8 cellular contexts compared by ENCODE assay signal in genomic region chr2:96022701-96023522, GRCh38. TPM values are rescaled to one million over a fixed set of nuclear protein-coding genes. Genes with fewer than 3 reads are reported as not detected.
DNase-seq lines count a peak whose midpoint lies in the region; ATAC-seq and TF ChIP-seq lines count a peak whose summit lies in the region.
"Not testable (repeated sequence)": the region's sequence is repeated elsewhere in the genome, so short reads cannot be mapped to it uniquely, and the experiment has no call there.

No MANE protein-coding gene starts in this region.

- intact Hi-C loops in PC-3 (cut with micrococcal nuclease) = not testable (repeated sequence)
- intact Hi-C loops in dorsolateral prefrontal cortex (cut with DNase I) (loop anchor here (10.0 kb wide), 2 partner anchors 52 to 152 kb away; no protein-coding TSS in a partner anchor), upper lobe of right lung (cut with DNase I) (loop anchor here (10.0 kb wide), 1 partner anchor 92 kb away; the partner anchor contains the start of gene ADRA2B)

- peak; percentile 85 for DNase-seq in PC-3
- DNase-seq in activated T-cell treated with anti-CD3 and anti-CD28 coated beads for 24 hours (ENCODE audit: low read depth) = peak; percentile 51
- peak; percentile 85 to 91 (median 90) for DNase-seq in dorsolateral prefrontal cortex
- DNase-seq in kidney tubule cell (ENCODE audit: low spot score) = peak; percentile 79
- DNase-seq in upper lobe of right lung = peak; percentile 90

- H3K9me2 ChIP-seq in PC-3 (replicated peaks; ENCODE audit: low read length) = not testable (repeated sequence)

- not testable (repeated sequence) for H4K20me1 ChIP-seq in PC-3 (ENCODE audit: low read length)

- H3K9me3 ChIP-seq in PC-3 (ENCODE audit: low read length); skeletal muscle satellite cell (replicated peaks; ENCODE audit: low read length); upper lobe of right lung: not testable (repeated sequence)

- BruUV-seq in PC-3 (replicated peaks; lab: Mats Ljungman, UMichigan) = not testable (repeated sequence)

- H3K79me2 ChIP-seq in PC-3 (ENCODE audit: low read length) = not testable (repeated sequence)

- not testable (repeated sequence) for H3K27ac ChIP-seq in PC-3 (ENCODE audit: low read length); upper lobe of right lung
- H3K27ac ChIP-seq in dorsolateral prefrontal cortex = peak overlapping the region in 50 of 59 donors; percentile 1 to 86 (median 64)

- CTCF ChIA-PET in PC-3 (lab: Charles Lee) = interaction anchor here (0.6 to 1.2 kb wide), 5 partner anchors 31 to 509 kb away, joined by 3 to 11 read pairs (median 6); partner anchors contain the start of gene ADRA2B

- not testable (repeated sequence) for H3F3A ChIP-seq in PC-3 (ENCODE audit: low read length, unreplicated experiment)

- H3K36me3 ChIP-seq in PC-3 (ENCODE audit: low read depth, low read length); skeletal muscle satellite cell (ENCODE audit: insufficient read depth, low read length); upper lobe of right lung: not testable (repeated sequence)

- POLR2A ChIA-PET in PC-3 (lab: Charles Lee; ENCODE audit: unreplicated experiment) = not testable (repeated sequence)

- H3K9ac ChIP-seq in PC-3 (ENCODE audit: low read length); skeletal muscle satellite cell (ENCODE audit: low read depth, low read length): not testable (repeated sequence)

- TF ChIP-seq CTCF in GM12872 (IDR thresholded peaks at IDR 0.05; ENCODE audit: insufficient read depth, low read depth, low read length) (peak; percentile 86), PC-3 (conservative IDR thresholded peaks at IDR 0.05; ENCODE audit: low read depth, low read length) (peak; percentile 70), dorsolateral prefrontal cortex (IDR thresholded peaks at IDR 0.05 in 54 of 56, conservative IDR thresholded peaks at IDR 0.05 in 2 of 56; ENCODE audit: low read depth in 1 of 56, partially characterized antibody in 56 of 56) (peak; percentile 52 to 92 (median 84)), upper lobe of right lung (IDR thresholded peaks at IDR 0.05) (peak; percentile 77)

- not testable (repeated sequence) for H3K4me1 ChIP-seq in PC-3 (ENCODE audit: insufficient read depth, low read length); skeletal muscle satellite cell (ENCODE audit: control insufficient read depth, insufficient read depth, low read length); upper lobe of right lung

- not testable (repeated sequence) for H2AFZ ChIP-seq in PC-3 (ENCODE audit: low read length)

- not testable (repeated sequence) for H3K27me3 ChIP-seq in PC-3 (ENCODE audit: low read length); dorsolateral prefrontal cortex; skeletal muscle satellite cell (ENCODE audit: control insufficient read depth, insufficient read depth, low read length); upper lobe of right lung

- H3K4me2 ChIP-seq in PC-3 (ENCODE audit: low read length) = not testable (repeated sequence)
- H3K4me2 ChIP-seq in skeletal muscle satellite cell (ENCODE audit: low read length) = peak overlapping the region; percentile 61

- not testable (repeated sequence) for H3K4me3 ChIP-seq in PC-3 (ENCODE audit: low read length); dorsolateral prefrontal cortex; skeletal muscle satellite cell (ENCODE audit: low read length); upper lobe of right lung

- ATAC-seq in HG02852 (IDR thresholded peaks at IDR 0.05; ENCODE audit: unreplicated experiment) (peak; percentile 80), PC-3 (peak; percentile 97), upper lobe of right lung (peak; percentile 92)

RNA-seq across cellular contexts. Expression of gene GPAT2, which starts 11.8 kb away (rescaled TPM):
- total RNA-seq in PC-3 (2014; rRNA removed) (not detected in 2 replicates), dorsolateral prefrontal cortex (10 to 100 TPM in 3 of 120 experiments, 1 to 10 TPM in 114, under 1 TPM in 3; 0.91 to 13.4 (median 4.5) TPM), upper lobe of right lung (3.2 TPM)
- 10.6 and 21.4 TPM in 2 replicates for total RNA-seq in skeletal muscle satellite cell (2012; rRNA removed)

RNA-seq across cellular contexts. Expression of gene ANKRD36C, which starts 31.3 kb away (rescaled TPM):
- 8.5 and 17.6 TPM in 2 replicates for total RNA-seq in PC-3 (2014; rRNA removed)
- total RNA-seq in dorsolateral prefrontal cortex = 100 to 1,000 TPM in 112 of 120 experiments, 10 to 100 TPM in 8; 91.6 to 167 (median 125) TPM
- total RNA-seq in skeletal muscle satellite cell (2012; rRNA removed) = 26.2 and 36.5 TPM in 2 replicates
- total RNA-seq in upper lobe of right lung = 24.3 TPM
